Comparison of ENCODE assay signal across 9 cellular contexts in the genomic region with DNA sequence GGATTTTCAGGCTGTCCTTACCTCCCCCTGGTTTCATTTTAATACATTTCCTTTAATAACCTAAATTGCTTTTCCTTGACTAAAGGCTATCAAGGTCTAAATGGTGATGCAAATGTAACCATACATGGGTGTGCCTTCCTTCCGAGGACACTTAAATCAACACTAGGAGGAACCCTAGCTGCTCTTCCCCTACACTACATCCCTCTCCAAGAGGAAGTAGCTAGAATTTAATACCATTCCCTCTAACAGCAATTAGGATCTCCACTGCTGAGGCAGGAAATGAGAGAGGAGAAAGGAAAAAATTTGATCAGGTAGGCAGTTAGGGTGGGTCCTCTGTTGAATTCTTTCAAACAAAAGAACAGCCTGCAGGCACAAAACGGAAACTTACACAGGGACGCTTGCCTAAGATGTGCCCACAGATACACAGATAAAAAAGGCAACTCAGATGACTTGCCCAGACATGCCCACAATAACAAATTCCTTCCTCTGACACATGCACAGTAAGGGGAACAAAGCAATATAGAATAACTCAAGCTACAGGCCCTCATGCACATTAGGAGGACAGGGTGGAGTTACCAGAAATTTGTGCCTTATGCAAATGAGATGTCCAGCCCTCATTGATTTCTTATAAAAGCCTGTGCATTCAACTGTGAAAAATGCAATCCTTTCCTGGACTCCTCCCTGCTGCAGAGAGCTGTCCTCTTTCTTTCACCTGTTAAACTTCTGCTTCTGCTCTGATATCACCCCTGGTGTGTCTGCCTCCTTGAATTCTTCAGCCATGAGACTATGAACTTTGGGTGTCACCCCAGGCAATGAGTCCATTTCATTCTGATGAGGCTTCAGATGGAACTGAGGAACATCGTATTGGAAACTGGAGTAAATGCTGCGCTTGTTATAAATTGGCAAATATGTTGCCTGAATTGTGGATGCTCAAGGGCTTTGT.
A peak's percentile ranks its signal among the peaks of the same experiment; 100 is the strongest.
DNase-seq lines count a peak whose midpoint lies in the region; ATAC-seq and TF ChIP-seq lines count a peak whose summit lies in the region.
"Had no signal": no experiment of that assay in that cellular context is flagged by ENCODE, and none has a peak within 500 bp of the region (broad histone marks: within the 10 kb centered on the region; RNA-seq: fewer than 3 reads in every experiment).

No MANE protein-coding gene starts in this region.

- CTCF ChIA-PET in WTC11 (lab: Charles Lee), result no interaction called here

- POLR2A ChIA-PET in WTC11 (lab: Charles Lee), result no interaction called here

- ATAC-seq in WTC11 (peak; percentile 85), HG03571 (IDR thresholded peaks at IDR 0.05; ENCODE audit: unreplicated experiment) (no peak)
- ATAC-seq: activated T-cell treated with anti-CD3 and anti-CD28 coated beads, Interleukin-2, amount 50 U/mL, for 72 hours had no signal

- H3K27ac Mint-ChIP-seq in HFFc6 (peak overlapping the region; percentile 85), WTC11 (peak overlapping the region; percentile 74), osteocyte (ENCODE audit: unreplicated experiment) (peak overlapping the region; percentile 60)
- H3K27ac Mint-ChIP-seq in T-helper 2 cell treated with Interferon-gamma antibody and Interleukin-4, amounts not matched to agents 5 μg/mL and 100 μg/mL, for 36 hours, result no peak overlapping the region
- H3K27ac Mint-ChIP-seq: activated T-cell treated with anti-CD3 and anti-CD28 coated beads, Interleukin-2, amount 50 U/mL, for 72 hours; nephron had no signal

- DNase-seq in HFFc6 (peak; percentile 55), NB4 (ENCODE audit: low read depth) (peak; percentile 8), WTC11 (ENCODE audit: low spot score) (no peak), osteocyte (ENCODE audit: extremely low spot score, unreplicated experiment) (no peak), NCI-H2227 treated with DMSO at 0.1 percent for 48 hours (lab: John Stamatoyannopoulos, UW) (no peak)
- DNase-seq in T-helper 2 cell treated with Interferon-gamma antibody and Interleukin-4, amounts not matched to agents 5 μg/mL and 100 μg/mL, for 36 hours (ENCODE audit: low spot score), result no peak
- DNase-seq: activated T-cell treated with anti-CD3 and anti-CD28 coated beads, Interleukin-2, amount 50 U/mL, for 72 hours had no signal

- H3K27me3 Mint-ChIP-seq in HFFc6 (ENCODE audit: insufficient read depth) (no peaks in the 10 kb centered on the region), WTC11 (ENCODE audit: low read depth) (peaks cover 4% of the 10 kb centered on the region), osteocyte (ENCODE audit: unreplicated experiment) (no peaks in the 10 kb centered on the region)
- no peaks in the 10 kb centered on the region for H3K27me3 Mint-ChIP-seq in T-helper 2 cell treated with Interferon-gamma antibody and Interleukin-4, amounts not matched to agents 5 μg/mL and 100 μg/mL, for 36 hours (ENCODE audit: low read depth)

- no peak overlapping the region for H3K4me3 ChIP-seq in NB4 (ENCODE audit: low read depth, low read length)

- H3K36me3 Mint-ChIP-seq in HFFc6 (ENCODE audit: low read depth), result peaks cover 10% of the 10 kb centered on the region
- H3K36me3 Mint-ChIP-seq in WTC11, result peaks cover 43% of the 10 kb centered on the region
- H3K36me3 Mint-ChIP-seq in osteocyte (ENCODE audit: unreplicated experiment), result peaks cover 4% of the 10 kb centered on the region
- no peaks in the 10 kb centered on the region for H3K36me3 Mint-ChIP-seq in T-helper 2 cell treated with Interferon-gamma antibody and Interleukin-4, amounts not matched to agents 5 μg/mL and 100 μg/mL, for 36 hours (ENCODE audit: low read depth)

- H3K4me1 Mint-ChIP-seq in HFFc6 (ENCODE audit: low read depth), result peaks cover 16% of the 10 kb centered on the region
- H3K4me1 Mint-ChIP-seq in WTC11, result peaks cover 10% of the 10 kb centered on the region
- peaks cover 12% of the 10 kb centered on the region for H3K4me1 Mint-ChIP-seq in osteocyte (ENCODE audit: unreplicated experiment)
- no peaks in the 10 kb centered on the region for H3K4me1 Mint-ChIP-seq in T-helper 2 cell treated with Interferon-gamma antibody and Interleukin-4, amounts not matched to agents 5 μg/mL and 100 μg/mL, for 36 hours (ENCODE audit: low read depth)
- H3K4me1 Mint-ChIP-seq: nephron had no signal

- peaks cover 48% of the 10 kb centered on the region for H3K9me3 Mint-ChIP-seq in HFFc6
- H3K9me3 Mint-ChIP-seq in WTC11, result peaks cover 76% of the 10 kb centered on the region
- H3K9me3 Mint-ChIP-seq in osteocyte (ENCODE audit: unreplicated experiment), result peaks cover 22% of the 10 kb centered on the region
- H3K9me3 Mint-ChIP-seq in T-helper 2 cell treated with Interferon-gamma antibody and Interleukin-4, amounts not matched to agents 5 μg/mL and 100 μg/mL, for 36 hours, result peaks cover 48% of the 10 kb centered on the region

- peak overlapping the region; percentile 21 for H3K4me3 Mint-ChIP-seq in HFFc6
- H3K4me3 Mint-ChIP-seq in WTC11, result no peak overlapping the region
- H3K4me3 Mint-ChIP-seq in osteocyte (ENCODE audit: unreplicated experiment), result no peak overlapping the region
- no peak overlapping the region for H3K4me3 Mint-ChIP-seq in T-helper 2 cell treated with Interferon-gamma antibody and Interleukin-4, amounts not matched to agents 5 μg/mL and 100 μg/mL, for 36 hours
- H3K4me3 Mint-ChIP-seq: activated T-cell treated with anti-CD3 and anti-CD28 coated beads, Interleukin-2, amount 50 U/mL, for 72 hours; nephron had no signal

- no peak for TF ChIP-seq POLR2A in NB4 (IDR thresholded peaks at IDR 0.05; ENCODE audit: extremely low read depth, insufficient read length)

- no peak for TF ChIP-seq CTCF in HFFc6 (IDR thresholded peaks at IDR 0.05)
- TF ChIP-seq CTCF in NB4 (IDR thresholded peaks at IDR 0.05; ENCODE audit: low read depth, low read length), result no peak
- TF ChIP-seq CTCF in WTC11 (IDR thresholded peaks at IDR 0.05), result no peak
- no peak for TF ChIP-seq CTCF in osteocyte (IDR thresholded peaks at IDR 0.05)

TF ChIP-seq in WTC11, 78 proteins besides CTCF, POLR2A, EP300 and RAD21:
- TF ChIP-seq TCF7 (CRISPR knock-in tag; IDR thresholded peaks at IDR 0.05; ENCODE audit: low read depth) (no peak), ZNF423 (CRISPR knock-in tag; IDR thresholded peaks at IDR 0.05) (no peak), KAT7 (CRISPR knock-in tag; IDR thresholded peaks at IDR 0.05; ENCODE audit: borderline replicate concordance) (no peak)

Comparison
In these comparisons a context has a peak if more than half of its experiments do, and no peak if none do; other contexts are left out.
1. DNase-seq: peak in HFFc6 (single experiment) and NB4 (single experiment); none in WTC11 (single experiment), osteocyte (single experiment), NCI-H2227 treated with DMSO at 0.1 percent for 48 hours (single experiment) and T-helper 2 cell treated with Interferon-gamma antibody and Interleukin-4, amounts not matched to agents 5 μg/mL and 100 μg/mL, for 36 hours (single experiment).